In genomic region chr4:15951781-15952180, GRCh38 we compare ENCODE assay signal across 21 cellular contexts. TPM values are rescaled to one million over a fixed set of nuclear protein-coding genes. Genes with fewer than 3 reads are reported as not detected.
DNase-seq lines count a peak whose midpoint lies in the region; ATAC-seq and TF ChIP-seq lines count a peak whose summit lies in the region.
"Had no signal": no experiment of that assay in that cellular context is flagged by ENCODE, and none has a peak within 500 bp of the region (broad histone marks: within the 10 kb centered on the region; RNA-seq: fewer than 3 reads in every experiment).

No MANE protein-coding gene starts in this region.

- H3K36me3 Mint-ChIP-seq in natural killer cell (peaks cover 14% of the 10 kb centered on the region), immature natural killer cell (peaks cover 4 to 26% (median 25%) of the 10 kb centered on the region in 3 donors)
- H3K36me3 Mint-ChIP-seq in natural killer cell treated with Interleukin-12 subunit alpha and Interleukin-12 subunit beta and Interleukin-15 and Interleukin-18, amount 100 ng/mL, for 72 hours = no peaks in the 10 kb centered on the region
- peaks cover 6 to 7% of the 10 kb centered on the region in 2 donors for H3K36me3 Mint-ChIP-seq in stimulated activated naive B cell treated with anti-CD40 and anti-IgM and Interleukin-4, amounts not matched to agents 10 μg/mL and 1 μg/mL and 100 μg/mL, for 72 hours
- H3K36me3 Mint-ChIP-seq: CD14-positive monocyte; CD8-positive, alpha-beta memory T cell had no signal

- H3K4me3 Mint-ChIP-seq in natural killer cell = no peak overlapping the region
- H3K4me3 Mint-ChIP-seq in natural killer cell treated with Interleukin-12 subunit alpha and Interleukin-12 subunit beta and Interleukin-15 and Interleukin-18, amount 100 ng/mL, for 72 hours = no peak overlapping the region
- no peak overlapping the region for H3K4me3 Mint-ChIP-seq in immature natural killer cell
- H3K4me3 Mint-ChIP-seq in stimulated activated naive B cell treated with anti-CD40 and anti-IgM and Interleukin-4, amounts not matched to agents 10 μg/mL and 1 μg/mL and 100 μg/mL, for 72 hours = no peak overlapping the region
- H3K4me3 Mint-ChIP-seq: CD14-positive monocyte; CD4-positive, alpha-beta T cell; CD8-positive, alpha-beta memory T cell; GM23338; H9 had no signal

- ATAC-seq in natural killer cell = no peak
- no peak for ATAC-seq in natural killer cell treated with Interleukin-12 subunit alpha and Interleukin-12 subunit beta and Interleukin-15 and Interleukin-18, amount 100 ng/mL, for 72 hours
- peak; percentile 72 to 77 for ATAC-seq in stimulated activated naive B cell treated with anti-CD40 and anti-IgM and Interleukin-4, amounts not matched to agents 10 μg/mL and 1 μg/mL and 100 μg/mL, for 72 hours (replicated peaks)
- ATAC-seq: A549, GM23338, HCT116 had no signal

- DNase-seq in natural killer cell = no peak
- no peak for DNase-seq in natural killer cell treated with Interleukin-12 subunit alpha and Interleukin-12 subunit beta and Interleukin-15 and Interleukin-18, amount 100 ng/mL, for 72 hours (ENCODE audit: low spot score)
- no peak for DNase-seq in immature natural killer cell
- no peak for DNase-seq in stimulated activated naive B cell treated with anti-CD40 and anti-IgM and Interleukin-4, amounts not matched to agents 10 μg/mL and 1 μg/mL and 100 μg/mL, for 72 hours
- no peak for DNase-seq in NCI-H345 treated with DMSO at 0.1 percent for 48 hours (lab: John Stamatoyannopoulos, UW; ENCODE audit: unreplicated experiment)
- no peak for DNase-seq in NCI-H526 treated with DMSO at 0.1 percent for 48 hours (lab: John Stamatoyannopoulos, UW)
- DNase-seq: 8988T; ACHN; AML-193; BE2C; CD4-positive, alpha-beta T cell; CD8-positive, alpha-beta memory T cell; DMS 273 treated with DMSO at 0.1 percent for 48 hours; DMS79; EL; GDM1; H9 had no signal

- intact Hi-C loops in natural killer cell (cut with micrococcal nuclease) = no loop called here

- H3K9me3 Mint-ChIP-seq in natural killer cell (no peaks in the 10 kb centered on the region), immature natural killer cell (no peaks in the 10 kb centered on the region)
- no peaks in the 10 kb centered on the region for H3K9me3 Mint-ChIP-seq in natural killer cell treated with Interleukin-12 subunit alpha and Interleukin-12 subunit beta and Interleukin-15 and Interleukin-18, amount 100 ng/mL, for 72 hours
- H3K9me3 Mint-ChIP-seq in stimulated activated naive B cell treated with anti-CD40 and anti-IgM and Interleukin-4, amounts not matched to agents 10 μg/mL and 1 μg/mL and 100 μg/mL, for 72 hours = peaks cover 7 to 10% of the 10 kb centered on the region in 2 donors
- H3K9me3 Mint-ChIP-seq: CD4-positive, alpha-beta T cell; CD8-positive, alpha-beta memory T cell had no signal

- H3K4me1 Mint-ChIP-seq in natural killer cell (peaks cover 15 to 25% of the 10 kb centered on the region in 2 donors), immature natural killer cell (peaks cover 14% of the 10 kb centered on the region in 2 donors)
- peaks cover 8 to 16% of the 10 kb centered on the region in 2 donors for H3K4me1 Mint-ChIP-seq in natural killer cell treated with Interleukin-12 subunit alpha and Interleukin-12 subunit beta and Interleukin-15 and Interleukin-18, amount 100 ng/mL, for 72 hours (ENCODE audit: low read depth in 2 of 2)
- H3K4me1 Mint-ChIP-seq in stimulated activated naive B cell treated with anti-CD40 and anti-IgM and Interleukin-4, amounts not matched to agents 10 μg/mL and 1 μg/mL and 100 μg/mL, for 72 hours = peaks cover 15 to 30% of the 10 kb centered on the region in 2 donors
- H3K4me1 Mint-ChIP-seq: H9 had no signal

- H3K27ac Mint-ChIP-seq in natural killer cell (peak overlapping the region; percentile 14 to 59), immature natural killer cell (peak overlapping the region in 5 of 6 donors; percentile 24 to 70 (median 40))
- peak overlapping the region in 1 of 2 donors; percentile 44 for H3K27ac Mint-ChIP-seq in natural killer cell treated with Interleukin-12 subunit alpha and Interleukin-12 subunit beta and Interleukin-15 and Interleukin-18, amount 100 ng/mL, for 72 hours
- H3K27ac Mint-ChIP-seq in stimulated activated naive B cell treated with anti-CD40 and anti-IgM and Interleukin-4, amounts not matched to agents 10 μg/mL and 1 μg/mL and 100 μg/mL, for 72 hours = peak overlapping the region; percentile 7
- H3K27ac Mint-ChIP-seq: CD4-positive, alpha-beta T cell; GM23338; H9 had no signal

- no peaks in the 10 kb centered on the region for H3K27me3 Mint-ChIP-seq in natural killer cell (ENCODE audit: low read depth in 2 of 2)
- no peaks in the 10 kb centered on the region for H3K27me3 Mint-ChIP-seq in natural killer cell treated with Interleukin-12 subunit alpha and Interleukin-12 subunit beta and Interleukin-15 and Interleukin-18, amount 100 ng/mL, for 72 hours
- H3K27me3 Mint-ChIP-seq in immature natural killer cell (ENCODE audit: low read depth in 3 of 3) = peaks cover 0 to 2% (median 0%) of the 10 kb centered on the region in 3 donors
- H3K27me3 Mint-ChIP-seq in stimulated activated naive B cell treated with anti-CD40 and anti-IgM and Interleukin-4, amounts not matched to agents 10 μg/mL and 1 μg/mL and 100 μg/mL, for 72 hours = peaks cover 0 to 4% of the 10 kb centered on the region in 2 donors
- H3K27me3 Mint-ChIP-seq: CD4-positive, alpha-beta T cell had no signal

- no peak for TF ChIP-seq CTCF in natural killer cell (IDR thresholded peaks at IDR 0.05)

RNA-seq across cellular contexts. Expression of gene FGFBP2, which starts 11.2 kb away (rescaled TPM):
- 100 to 1,000 TPM; 644 to 736 (median 713) TPM for total RNA-seq in natural killer cell
- total RNA-seq in natural killer cell treated with Interleukin-12 subunit alpha and Interleukin-12 subunit beta and Interleukin-15 and Interleukin-18, amount 100 ng/mL, for 72 hours = 10 to 100 TPM in 1 of 2 donors, 1 to 10 TPM in 1; 5.1 to 12.4 TPM
- polyA plus RNA-seq in immature natural killer cell = 1,000 to 10,000 TPM; 1,171 to 1,886 (median 1,278) TPM
- total RNA-seq: H9 had no signal
- polyA plus RNA-seq: A549 had no signal

RNA-seq across cellular contexts. Expression of gene FGFBP1, which starts 13.2 kb away (rescaled TPM):
- total RNA-seq in natural killer cell = not detected
- total RNA-seq in natural killer cell treated with Interleukin-12 subunit alpha and Interleukin-12 subunit beta and Interleukin-15 and Interleukin-18, amount 100 ng/mL, for 72 hours = not detected
- under 1 TPM in 1 of 3 donors, not detected in 2; 0.53 TPM for polyA plus RNA-seq in immature natural killer cell
- total RNA-seq: CD4-positive, alpha-beta T cell; CD8-positive, alpha-beta memory T cell; GM23338; H9 had no signal
- polyA plus RNA-seq: CD14-positive monocyte; CD8-positive, alpha-beta memory T cell had no signal

Comparison
In these comparisons a context has a peak if more than half of its experiments do, and no peak if none do; other contexts are left out.
1. RNA of gene FGFBP2, which starts 11.2 kb away (total RNA-seq): 644 to 736 TPM in natural killer cell; 5.1 to 12.4 TPM in natural killer cell treated with Interleukin-12 subunit alpha and Interleukin-12 subunit beta and Interleukin-15 and Interleukin-18, amount 100 ng/mL, for 72 hours; every median in the first group is over 10 times any median in the second.
2. ATAC-seq: peak in stimulated activated naive B cell treated with anti-CD40 and anti-IgM and Interleukin-4, amounts not matched to agents 10 μg/mL and 1 μg/mL and 100 μg/mL, for 72 hours (2 of 2); none in natural killer cell (0 of 3) and natural killer cell treated with Interleukin-12 subunit alpha and Interleukin-12 subunit beta and Interleukin-15 and Interleukin-18, amount 100 ng/mL, for 72 hours (0 of 2).